Comparison of ENCODE assay signal across 17 cellular contexts in genomic region chr12:48336564-48336963, GRCh38. TPM values are rescaled to one million over a fixed set of nuclear protein-coding genes. Genes with fewer than 3 reads are reported as not detected.
DNase-seq lines count a peak whose midpoint lies in the region; ATAC-seq and TF ChIP-seq lines count a peak whose summit lies in the region.
"Had no signal": no experiment of that assay in that cellular context is flagged by ENCODE, and none has a peak within 500 bp of the region (broad histone marks: within the 10 kb centered on the region; RNA-seq: fewer than 3 reads in every experiment).

No MANE protein-coding gene starts in this region.

- H3K9me2 ChIP-seq in GM23338 (ENCODE audit: insufficient read depth): no peaks in the 10 kb centered on the region; the same call in 1 of the 2 replicates
- no peaks in the 10 kb centered on the region for H3K9me2 ChIP-seq in hepatocyte (replicated peaks; ENCODE audit: insufficient read depth)

- H3K4me1 Mint-ChIP-seq in GM23338: no peaks in the 10 kb centered on the region
- H3K4me1 Mint-ChIP-seq in activated T-cell treated with anti-CD3 and anti-CD28 coated beads, Interleukin-2, amount 50 U/mL, for 72 hours (ENCODE audit: low read depth): no peaks in the 10 kb centered on the region
- H3K4me1 Mint-ChIP-seq: mesothelial cell of epicardium had no signal

- H3K27me3 Mint-ChIP-seq in GM23338 (ENCODE audit: insufficient read depth, low read depth, poor library complexity): peaks cover 5% of the 10 kb centered on the region
- no peaks in the 10 kb centered on the region for H3K27me3 Mint-ChIP-seq in activated T-cell treated with anti-CD3 and anti-CD28 coated beads, Interleukin-2, amount 50 U/mL, for 72 hours (ENCODE audit: low read depth)
- H3K27me3 Mint-ChIP-seq: IgD-negative memory B cell had no signal

- H3K4me3 ChIP-seq in BE2C (ENCODE audit: low read depth, low read length) (no peak overlapping the region), GM23338 (no peak overlapping the region), hepatocyte (no peak overlapping the region)
- H3K4me3 ChIP-seq: GM23248 had no signal

- H3K9me3 ChIP-seq in BE2C (no peaks in the 10 kb centered on the region), hepatocyte (ENCODE audit: low read depth) (no peaks in the 10 kb centered on the region)

- H3K36me3 Mint-ChIP-seq in GM23338 (ENCODE audit: low read depth): peaks cover 7% of the 10 kb centered on the region; the same call in 1 of the 3 replicates
- peaks cover 1 to 3% of the 10 kb centered on the region in 2 donors for H3K36me3 Mint-ChIP-seq in activated T-cell treated with anti-CD3 and anti-CD28 coated beads, Interleukin-2, amount 50 U/mL, for 72 hours (ENCODE audit: insufficient read depth in 2 of 2)

- H3K36me3 ChIP-seq in BE2C (no peaks in the 10 kb centered on the region), GM23338 (ENCODE audit: insufficient read depth) (no peaks in the 10 kb centered on the region), hepatocyte (replicated peaks; ENCODE audit: insufficient read depth, low read depth) (no peaks in the 10 kb centered on the region)

- peaks cover 21% of the 10 kb centered on the region; the same call in 2 of the 3 replicates for H3K9me3 Mint-ChIP-seq in GM23338
- H3K9me3 Mint-ChIP-seq in activated T-cell treated with anti-CD3 and anti-CD28 coated beads, Interleukin-2, amount 50 U/mL, for 72 hours: peaks cover 0 to 2% of the 10 kb centered on the region in 2 donors
- H3K9me3 Mint-ChIP-seq: IgD-negative memory B cell had no signal

- H3F3A ChIP-seq in GM23338 (replicated peaks; ENCODE audit: low read depth): no peaks in the 10 kb centered on the region

- in situ Hi-C loops in SK-MEL-5 (cut with HindIII; ENCODE audit: low pct_unique_long_range_greater_than_20kb, low sequenced_read_pairs): no loop called here

- DNase-seq in BE2C (no peak), GM23338 (ENCODE audit: low spot score) (peak; percentile 53), SK-MEL-5 (ENCODE audit: low read depth, low spot score) (peak; percentile 58), hepatocyte (ENCODE audit: low spot score) (no peak), NCI-H526 treated with DMSO at 0.1 percent for 48 hours (lab: John Stamatoyannopoulos, UW) (no peak), GM19240 (ENCODE audit: insufficient read length, low spot score) (no peak)
- DNase-seq in activated T-cell treated with anti-CD3 and anti-CD28 coated beads, Interleukin-2, amount 50 U/mL, for 72 hours: no peak
- DNase-seq: C1 segment of cervical spinal cord; effector CD8-positive, alpha-beta T cell; NCI-H2171 treated with DMSO at 0.1 percent for 48 hours; SHP77; stimulated activated CD4-positive, alpha-beta T cell treated with anti-CD3 and anti-CD28 coated beads, Interleukin-1b, Interleukin-23, amount 100 ng/mL, for 48 hours; stimulated activated naive CD8-positive, alpha-beta T cell treated with anti-CD3 and anti-CD28 coated beads, Interleukin-15, Interleukin-2, amounts not matched to agents 100 U/mL and 50 U/mL, for 24 hours had no signal

- H3K4me3 Mint-ChIP-seq in GM23338: no peak overlapping the region
- no peak overlapping the region for H3K4me3 Mint-ChIP-seq in activated T-cell treated with anti-CD3 and anti-CD28 coated beads, Interleukin-2, amount 50 U/mL, for 72 hours
- H3K4me3 Mint-ChIP-seq: IgD-negative memory B cell, mesothelial cell of epicardium had no signal

- 57% methylated on average over 4 of the region's 4 CpGs for WGBS in hepatocyte (ENCODE audit: low lambda C conversion rate, missing lambda C conversion rate)

- H2AFZ ChIP-seq in GM23338: no peak overlapping the region
- no peak overlapping the region for H2AFZ ChIP-seq in hepatocyte
- H2AFZ ChIP-seq: GM23248 had no signal

- peak; percentile 67 for ATAC-seq in GM23338
- ATAC-seq in activated T-cell treated with anti-CD3 and anti-CD28 coated beads, Interleukin-2, amount 50 U/mL, for 72 hours (replicated peaks in 1 of 2): no peak
- no peak for ATAC-seq in GM21717 (IDR thresholded peaks at IDR 0.05; ENCODE audit: unreplicated experiment)
- ATAC-seq: stimulated activated naive CD8-positive, alpha-beta T cell treated with anti-CD3 and anti-CD28 coated beads, Interleukin-15, Interleukin-2, amounts not matched to agents 100 U/mL and 50 U/mL, for 24 hours had no signal

- H3K27ac ChIP-seq in GM23338 (ENCODE audit: low read depth): no peak overlapping the region
- no peak overlapping the region for H3K27ac ChIP-seq in hepatocyte
- H3K27ac ChIP-seq: GM23248 had no signal

- TF ChIP-seq CTCF in BE2C (IDR thresholded peaks at IDR 0.05; ENCODE audit: low read depth, low read length) (peak; percentile 37), GM23338 (conservative IDR thresholded peaks at IDR 0.05; ENCODE audit: low read depth in 2 of 2) (peak; percentile 54 to 67), hepatocyte (IDR thresholded peaks at IDR 0.05; ENCODE audit: poor library complexity) (peak; percentile 27)

- H3K27me3 ChIP-seq in BE2C: peaks cover 4% of the 10 kb centered on the region
- no peaks in the 10 kb centered on the region for H3K27me3 ChIP-seq in GM23338 (ENCODE audit: insufficient read depth)
- no peaks in the 10 kb centered on the region for H3K27me3 ChIP-seq in hepatocyte

- H3K4me2 ChIP-seq in GM23338 (no peak overlapping the region), hepatocyte (no peak overlapping the region)

- no peak overlapping the region for H3K27ac Mint-ChIP-seq in GM23338
- H3K27ac Mint-ChIP-seq in activated T-cell treated with anti-CD3 and anti-CD28 coated beads, Interleukin-2, amount 50 U/mL, for 72 hours: no peak overlapping the region
- H3K27ac Mint-ChIP-seq: IgD-negative memory B cell, mesothelial cell of epicardium had no signal

- H3K4me1 ChIP-seq in BE2C: no peaks in the 10 kb centered on the region
- H3K4me1 ChIP-seq in GM23338 (ENCODE audit: insufficient read depth): no peaks in the 10 kb centered on the region
- no peaks in the 10 kb centered on the region for H3K4me1 ChIP-seq in hepatocyte (ENCODE audit: insufficient read depth)

- H3K79me2 ChIP-seq in GM23338 (replicated peaks; ENCODE audit: insufficient read depth): no peaks in the 10 kb centered on the region
- H3K79me2 ChIP-seq in hepatocyte: no peaks in the 10 kb centered on the region

- H4K20me1 ChIP-seq in GM23338 (replicated peaks; ENCODE audit: insufficient read depth): no peaks in the 10 kb centered on the region
- no peaks in the 10 kb centered on the region for H4K20me1 ChIP-seq in hepatocyte (ENCODE audit: insufficient read depth, poor library complexity, severe bottlenecking)

TF ChIP-seq in GM23338, 12 proteins besides CTCF, POLR2A, EP300 and RAD21:
- TF ChIP-seq ETS1 (IDR thresholded peaks at IDR 0.05): no peak
TF ChIP-seq in GM23338: peak in this region for 0.

RNA-seq across cellular contexts. Expression of gene ZNF641, which starts 14.2 kb away (rescaled TPM):
- polyA plus RNA-seq in BE2C (2012; ENCODE audit: insufficient read depth, insufficient read length, low read depth): 5.9 TPM
- total RNA-seq in GM23338 (2014; rRNA removed; shearing (Covaris generic)): 5.3 and 7.2 TPM in 2 replicates
- 1.4 and 1.7 TPM in 2 replicates for polyA plus RNA-seq in GM23338 (2016; fragmentation: Nextera tagmentation; extraction: Ambion mirVana)
- total RNA-seq in SK-MEL-5 (2014; rRNA removed; shearing (Covaris generic)): 12.4 and 13.1 TPM in 2 replicates
- 6.7 and 9.1 TPM in 2 replicates for polyA plus RNA-seq in SK-MEL-5 (2015; cell fraction: cytosol; rRNA removed)
- polyA plus RNA-seq in SK-MEL-5 (2015; cell fraction: nucleus; rRNA removed): 16.7 and 23.5 TPM in 2 replicates
- total RNA-seq in hepatocyte: 37.1 and 37.2 TPM in 2 replicates
- 15.5 and 16.2 TPM in 2 replicates for polyA plus RNA-seq in hepatocyte
- total RNA-seq in activated T-cell treated with anti-CD3 and anti-CD28 coated beads, Interleukin-2, amount 50 U/mL, for 72 hours: 10 to 100 TPM; 11.9 to 13.4 TPM

Comparison
In these comparisons a context has a peak if more than half of its experiments do, and no peak if none do; other contexts are left out.
1. DNase-seq: peak in GM23338 (single experiment) and SK-MEL-5 (single experiment); none in BE2C (single experiment), hepatocyte (single experiment), NCI-H526 treated with DMSO at 0.1 percent for 48 hours (single experiment), activated T-cell treated with anti-CD3 and anti-CD28 coated beads, Interleukin-2, amount 50 U/mL, for 72 hours (0 of 2) and GM19240 (single experiment).
2. Peak in every context shown above with its lines, with median percentiles within 50 percentile points of each other: CTCF ChIP-seq.